8 cellular contexts compared by ENCODE assay signal in genomic region chr22:45645526-45646414, GRCh38. TPM values are rescaled to one million over a fixed set of nuclear protein-coding genes. Genes with fewer than 3 reads are reported as not detected.
A peak's percentile ranks its signal among the peaks of the same experiment; 100 is the strongest.
DNase-seq lines count a peak whose midpoint lies in the region; ATAC-seq and TF ChIP-seq lines count a peak whose summit lies in the region.

No MANE protein-coding gene starts in this region.

- H3K4me3 ChIP-seq in adrenal gland = no peak overlapping the region
- no peak overlapping the region for H3K4me3 ChIP-seq in right cardiac atrium (ENCODE audit: low read length)
- no peak overlapping the region for H3K4me3 ChIP-seq in sigmoid colon

- peak overlapping the region; percentile 5 for H3K4me3 Mint-ChIP-seq in T-helper 2 cell treated with Interferon-gamma antibody and Interleukin-4, amounts not matched to agents 5 μg/mL and 100 μg/mL, for 36 hours

- peak; percentile 91 for DNase-seq in GM10248 (ENCODE audit: extremely low spot score)
- DNase-seq in LHCN-M2 (ENCODE audit: low read depth) = peak; percentile 23
- peak; percentile 65 for DNase-seq in T-helper 2 cell treated with Interferon-gamma antibody and Interleukin-4, amounts not matched to agents 5 μg/mL and 100 μg/mL, for 36 hours (ENCODE audit: low spot score)
- peak; percentile 46 to 78 (median 74) for DNase-seq in adrenal gland
- peak; percentile 66 to 91 (median 89) for DNase-seq in right cardiac atrium
- DNase-seq in sigmoid colon = peak; percentile 85
- no peak for DNase-seq in cortex of kidney (lab: John Stamatoyannopoulos, UW)

- ATAC-seq in right cardiac atrium (peak; percentile 92 to 94), HG02623 (IDR thresholded peaks at IDR 0.05; ENCODE audit: unreplicated experiment) (no peak)

- H3K4me1 ChIP-seq in adrenal gland (replicated peaks in 1 of 2) (peaks cover 0 to 6% of the 10 kb centered on the region in 2 donors), right cardiac atrium (ENCODE audit: control insufficient read depth, insufficient read depth, low read length) (no peaks in the 10 kb centered on the region), sigmoid colon (peaks cover 0 to 9% (median 4%) of the 10 kb centered on the region in 4 donors)

- no peak for TF ChIP-seq POLR2A in adrenal gland (IDR thresholded peaks at IDR 0.05)
- no peak for TF ChIP-seq POLR2A in sigmoid colon (IDR thresholded peaks at IDR 0.05)

- no peak overlapping the region for H3K27ac Mint-ChIP-seq in T-helper 2 cell treated with Interferon-gamma antibody and Interleukin-4, amounts not matched to agents 5 μg/mL and 100 μg/mL, for 36 hours

- H3K9me3 ChIP-seq in adrenal gland (replicated peaks in 1 of 3) (no peaks in the 10 kb centered on the region), right cardiac atrium (ENCODE audit: control insufficient read depth, low read length) (no peaks in the 10 kb centered on the region), sigmoid colon (no peaks in the 10 kb centered on the region)

- H3K27ac ChIP-seq in adrenal gland (no peak overlapping the region), right cardiac atrium (ENCODE audit: low read length) (no peak overlapping the region), sigmoid colon (no peak overlapping the region)

- peak; percentile 97 for TF ChIP-seq CTCF in GM10248 (IDR thresholded peaks at IDR 0.05; ENCODE audit: control extremely low read depth, extremely low read depth, low read depth, missing control alignments)
- TF ChIP-seq CTCF in adrenal gland (IDR thresholded peaks at IDR 0.05) = peak; percentile 59 to 99 (median 82)
- TF ChIP-seq CTCF in sigmoid colon (IDR thresholded peaks at IDR 0.05) = peak; percentile 50 to 97 (median 73)

- POLR2A ChIA-PET in GM10248 (lab: Yijun Ruan, JAX) = no interaction called here

- H3K36me3 ChIP-seq in adrenal gland (replicated peaks in 1 of 2) = no peaks in the 10 kb centered on the region
- no peaks in the 10 kb centered on the region for H3K36me3 ChIP-seq in sigmoid colon

- H3K9me3 Mint-ChIP-seq in T-helper 2 cell treated with Interferon-gamma antibody and Interleukin-4, amounts not matched to agents 5 μg/mL and 100 μg/mL, for 36 hours = no peaks in the 10 kb centered on the region

- H3K27me3 ChIP-seq in adrenal gland = peaks cover 15% of the 10 kb centered on the region
- peaks cover 2% of the 10 kb centered on the region for H3K27me3 ChIP-seq in right cardiac atrium (ENCODE audit: control insufficient read depth, insufficient read depth)
- peaks cover 0 to 30% (median 12%) of the 10 kb centered on the region in 3 donors for H3K27me3 ChIP-seq in sigmoid colon

- H3K27me3 Mint-ChIP-seq in T-helper 2 cell treated with Interferon-gamma antibody and Interleukin-4, amounts not matched to agents 5 μg/mL and 100 μg/mL, for 36 hours (ENCODE audit: low read depth) = peaks cover 46% of the 10 kb centered on the region

- intact Hi-C loops in adrenal gland (cut with DNase I) (loop anchor here in 1 of 2 donors (5.0 to 10.0 kb wide), 2 partner anchors 68 to 189 kb away; no protein-coding TSS in a partner anchor), right cardiac atrium (cut with DNase I) (loop anchor here in 2 of 4 donors (5.0 to 10.0 kb wide), 2 partner anchors 219 to 222 kb away; no protein-coding TSS in a partner anchor), sigmoid colon (cut with DNase I) (loop anchor here (2.0 to 5.0 kb wide), 3 partner anchors 67 to 222 kb away; no protein-coding TSS in a partner anchor)

- 22 to 65% (median 39%) methylated on average over 17 to 54 of the region's 54 CpGs for WGBS in adrenal gland, 4 donors
- 22% methylated on average over 54 of the region's 54 CpGs for WGBS in right cardiac atrium
- WGBS in sigmoid colon, 2 donors = 11 to 18% methylated on average over 54 of the region's 54 CpGs

- TF ChIP-seq EP300 in sigmoid colon (IDR thresholded peaks at IDR 0.05) = no peak

- H3K36me3 Mint-ChIP-seq in T-helper 2 cell treated with Interferon-gamma antibody and Interleukin-4, amounts not matched to agents 5 μg/mL and 100 μg/mL, for 36 hours (ENCODE audit: low read depth) = no peaks in the 10 kb centered on the region

- H3K4me1 Mint-ChIP-seq in T-helper 2 cell treated with Interferon-gamma antibody and Interleukin-4, amounts not matched to agents 5 μg/mL and 100 μg/mL, for 36 hours (ENCODE audit: low read depth) = peaks cover 11% of the 10 kb centered on the region

- CTCF ChIA-PET in GM10248 (lab: Yijun Ruan, JAX) = interaction anchor here (0.8 to 2.7 kb wide), 26 partner anchors 11 to 361 kb away, joined by 3 to 20 read pairs (median 4); partner anchors contain the start of gene ATXN10

RNA-seq across cellular contexts. Expression of gene ATXN10, which starts 25.9 kb away (rescaled TPM):
- total RNA-seq in LHCN-M2 (2014; rRNA removed) (73.0 and 98.0 TPM in 2 replicates), adrenal gland (100 to 1,000 TPM in 7 of 8 donors, 10 to 100 TPM in 1; 84.5 to 197 (median 168) TPM), right cardiac atrium (100 to 1,000 TPM; 141 to 176 (median 153) TPM), sigmoid colon (100 to 1,000 TPM; 160 to 187 (median 185) TPM)
- polyA plus RNA-seq in LHCN-M2 (2012) = 199 TPM
- polyA plus RNA-seq in adrenal gland (100 to 1,000 TPM in 1 of 3 donors, 10 to 100 TPM in 2; 21.2 to 306 (median 24.2) TPM), right cardiac atrium (96.6 TPM), sigmoid colon (10 to 100 TPM; 37.9 to 49.3 (median 46.2) TPM)
